ENCODE assay signal across 24 cellular contexts in genomic region chr15:62474021-62474770, GRCh38.
DNase-seq lines count a peak whose midpoint lies in the region; ATAC-seq and TF ChIP-seq lines count a peak whose summit lies in the region.
"Had no signal": no experiment of that assay in that cellular context is flagged by ENCODE, and none has a peak within 500 bp of the region (broad histone marks: within the 10 kb centered on the region; RNA-seq: fewer than 3 reads in every experiment).

No MANE protein-coding gene starts in this region.

- TF ChIP-seq POLR2A in gastrocnemius medialis (IDR thresholded peaks at IDR 0.05) (no peak), vagina (IDR thresholded peaks at IDR 0.05) (no peak)

- WGBS in endodermal cell (ENCODE audit: insufficient coverage in 1 of 2, insufficient read length in 1 of 2), 2 experiments = 75 to 80% methylated on average over 8 to 9 of the region's 9 CpGs

- no peak for ATAC-seq in left cardiac atrium
- ATAC-seq in gastrocnemius medialis = no peak
- no peak for ATAC-seq in GM19467 (IDR thresholded peaks at IDR 0.05; ENCODE audit: unreplicated experiment)
- no peak for ATAC-seq in GM21717 (IDR thresholded peaks at IDR 0.05; ENCODE audit: unreplicated experiment)
- ATAC-seq: activated CD8-positive, alpha-beta T cell treated with anti-CD3 and anti-CD28 coated beads for 36 hours; K562; Panc1 had no signal

- peaks cover 0 to 64% of the 10 kb centered on the region in 2 donors for H3K4me1 ChIP-seq in right atrium auricular region
- no peaks in the 10 kb centered on the region for H3K4me1 ChIP-seq in endodermal cell (ENCODE audit: control insufficient read depth, insufficient read depth, low read length)
- peaks cover 63 to 92% of the 10 kb centered on the region in 2 donors for H3K4me1 ChIP-seq in gastrocnemius medialis
- peaks cover 46% of the 10 kb centered on the region for H3K4me1 ChIP-seq in vagina

- peak overlapping the region; percentile 90 for H3K27ac Mint-ChIP-seq in endodermal cell
- H3K27ac Mint-ChIP-seq: activated CD8-positive, alpha-beta T cell treated with anti-CD3 and anti-CD28 coated beads for 36 hours; activated naive CD4-positive, alpha-beta T cell treated with anti-CD3 and anti-CD28 coated beads for 36 hours; T-helper 2 cell treated with Interferon-gamma antibody and Interleukin-4, amounts not matched to agents 5 μg/mL and 100 μg/mL, for 36 hours had no signal

- peaks cover 4% of the 10 kb centered on the region for H3K36me3 Mint-ChIP-seq in endodermal cell (ENCODE audit: low read depth)

- no peak overlapping the region for H3K4me3 ChIP-seq in right atrium auricular region
- no peak overlapping the region for H3K4me3 ChIP-seq in endodermal cell (ENCODE audit: low read length)
- H3K4me3 ChIP-seq in gastrocnemius medialis = no peak overlapping the region
- H3K4me3 ChIP-seq in vagina = no peak overlapping the region
- H3K4me3 ChIP-seq: K562 had no signal

- H3K27me3 ChIP-seq in right atrium auricular region (no peaks in the 10 kb centered on the region), endodermal cell (ENCODE audit: control insufficient read depth, insufficient read depth, low read length, poor library complexity, severe bottlenecking) (no peaks in the 10 kb centered on the region), gastrocnemius medialis (no peaks in the 10 kb centered on the region), vagina (no peaks in the 10 kb centered on the region)

- H3K9me3 Mint-ChIP-seq in endodermal cell = no peaks in the 10 kb centered on the region
- H3K9me3 Mint-ChIP-seq: activated CD8-positive, alpha-beta T cell treated with anti-CD3 and anti-CD28 coated beads for 36 hours; activated naive CD4-positive, alpha-beta T cell treated with anti-CD3 and anti-CD28 coated beads for 36 hours; T-helper 2 cell treated with Interferon-gamma antibody and Interleukin-4, amounts not matched to agents 5 μg/mL and 100 μg/mL, for 36 hours had no signal

- H3K36me3 ChIP-seq in right atrium auricular region (no peaks in the 10 kb centered on the region), endodermal cell (ENCODE audit: control insufficient read depth, insufficient read depth, low read length) (no peaks in the 10 kb centered on the region), gastrocnemius medialis (no peaks in the 10 kb centered on the region), vagina (no peaks in the 10 kb centered on the region)

- peaks cover 49% of the 10 kb centered on the region for H3K4me1 Mint-ChIP-seq in endodermal cell

- intact Hi-C loops in left cardiac atrium (cut with DNase I) = no loop called here
- intact Hi-C loops in gastrocnemius medialis (cut with DNase I; ENCODE audit: low total_unique reads) = loop anchor here (5.0 kb wide), 2 partner anchors 73 to 412 kb away; partner anchors contain the start of gene VPS13C
- intact Hi-C loops in vagina (cut with DNase I) = no loop called here

- no peaks in the 10 kb centered on the region for H3K27me3 Mint-ChIP-seq in endodermal cell (ENCODE audit: insufficient read depth)
- H3K27me3 Mint-ChIP-seq: activated CD8-positive, alpha-beta T cell treated with anti-CD3 and anti-CD28 coated beads for 36 hours had no signal

- no peak overlapping the region for H3K9ac ChIP-seq in endodermal cell (ENCODE audit: extremely low read depth, low read length, poor library complexity, severe bottlenecking)

- TF ChIP-seq CTCF in right atrium auricular region (IDR thresholded peaks at IDR 0.05) = no peak
- no peak for TF ChIP-seq CTCF in endodermal cell (conservative IDR thresholded peaks at IDR 0.05)
- TF ChIP-seq CTCF in gastrocnemius medialis (IDR thresholded peaks at IDR 0.05 in 4 of 5, conservative IDR thresholded peaks at IDR 0.05 in 1 of 5) = no peak
- TF ChIP-seq CTCF in vagina (IDR thresholded peaks at IDR 0.05) = no peak

- no peak overlapping the region for H3K4me3 Mint-ChIP-seq in endodermal cell
- H3K4me3 Mint-ChIP-seq: activated CD8-positive, alpha-beta T cell treated with anti-CD3 and anti-CD28 coated beads for 36 hours; activated naive CD4-positive, alpha-beta T cell treated with anti-CD3 and anti-CD28 coated beads for 36 hours; T-helper 2 cell treated with Interferon-gamma antibody and Interleukin-4, amounts not matched to agents 5 μg/mL and 100 μg/mL, for 36 hours had no signal

- DNase-seq in right atrium auricular region (ENCODE audit: low spot score) = no peak
- DNase-seq in left cardiac atrium = no peak
- DNase-seq in endodermal cell = no peak
- DNase-seq in gastrocnemius medialis = no peak
- no peak for DNase-seq in vagina (ENCODE audit: extremely low spot score in 2 of 2)
- no peak for DNase-seq in kidney glomerular epithelial cell (lab: John Stamatoyannopoulos, UW)
- DNase-seq: activated CD8-positive, alpha-beta T cell treated with anti-CD3 and anti-CD28 coated beads for 36 hours; activated naive CD4-positive, alpha-beta T cell treated with anti-CD3 and anti-CD28 coated beads for 36 hours; DMS79; effector CD4-positive, alpha-beta T cell; glutamatergic neuron; left ventricle myocardium superior; NCI-H1105 treated with DMSO at 0.1 percent for 48 hours; NCI-H1930; NCI-H524 treated with DMSO at 0.1 percent for 48 hours; SHP77; stimulated activated CD4-positive, alpha-beta T cell treated with anti-CD3 and anti-CD28 coated beads, Interleukin-4, amount 100 ng/mL, for 24 hours; substantia nigra had no signal

- peak overlapping the region; percentile 9 to 48 for H3K27ac ChIP-seq in right atrium auricular region
- no peak overlapping the region for H3K27ac ChIP-seq in endodermal cell (ENCODE audit: low read depth, low read length)
- H3K27ac ChIP-seq in gastrocnemius medialis = peak overlapping the region; percentile 78 to 92 (median 88)
- peak overlapping the region; percentile 82 for H3K27ac ChIP-seq in vagina
- H3K27ac ChIP-seq: epithelial cell of prostate had no signal

- in situ Hi-C loops in gastrocnemius medialis (cut with MboI; ENCODE audit: low sequenced_read_pairs in 4 of 4) = no loop called here

- H3K9me3 ChIP-seq in right atrium auricular region (no peaks in the 10 kb centered on the region), endodermal cell (ENCODE audit: control insufficient read depth, low read length) (no peaks in the 10 kb centered on the region), gastrocnemius medialis (no peaks in the 10 kb centered on the region), vagina (no peaks in the 10 kb centered on the region)
